ENCODE assay signal across 35 cellular contexts in the genomic region with DNA sequence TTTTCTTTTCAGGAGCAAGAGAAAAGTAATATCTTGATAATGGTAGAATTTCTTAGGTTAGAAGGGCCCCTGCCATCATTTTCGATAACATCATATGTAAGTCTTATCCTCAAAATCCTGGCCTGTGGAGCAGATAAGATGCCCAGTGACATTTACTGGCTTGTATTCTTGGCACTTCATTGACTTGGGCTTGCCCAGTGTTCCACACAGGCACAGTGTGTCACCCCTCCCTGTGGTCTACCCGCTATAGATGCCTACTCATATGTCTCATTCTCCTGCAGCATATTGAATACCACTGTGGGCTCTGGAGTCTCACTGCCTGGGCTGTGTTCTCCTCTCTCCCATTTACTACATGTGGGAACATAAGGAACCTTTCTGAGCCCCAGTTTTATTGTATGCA.
"Had no signal": no experiment of that assay in that cellular context is flagged by ENCODE, and none has a peak within 500 bp of the region (broad histone marks: within the 10 kb centered on the region; RNA-seq: fewer than 3 reads in every experiment).

No MANE protein-coding gene starts in this region.

- H3K4me3 Mint-ChIP-seq: activated CD4-positive, alpha-beta memory T cell treated with anti-CD3 and anti-CD28 coated beads, Interleukin-2, amount 10 ng/mL, durations not matched to agents 7 days and 5 days; activated CD4-positive, alpha-beta T cell treated with anti-CD3 and anti-CD28 coated beads for 36 hours; activated CD4-positive, alpha-beta T cell treated with anti-CD3 and anti-CD28 coated beads, Interleukin-2, amount 10 ng/mL, durations not matched to agents 7 days and 5 days; activated CD8-positive, alpha-beta memory T cell treated with anti-CD3 and anti-CD28 coated beads, Interleukin-2, amount 10 ng/mL, durations not matched to agents 7 days and 5 days; activated CD8-positive, alpha-beta T cell treated with anti-CD3 and anti-CD28 coated beads, Interleukin-2, amount 10 ng/mL, durations not matched to agents 7 days and 5 days; activated naive CD8-positive, alpha-beta T cell treated with anti-CD3 and anti-CD28 coated beads for 36 hours; activated T-cell treated with anti-CD3 and anti-CD28 coated beads, Interleukin-2, amount 50 U/mL, for 24 hours; T-helper 1 cell treated with Interleukin-12 subunit alpha and Interleukin-12 subunit beta and Interleukin-4 antibody, amounts not matched to agents 30 μg/mL and 1 μg/mL, for 36 hours; T-helper 2 cell treated with Interferon-gamma antibody and Interleukin-4, amounts not matched to agents 5 μg/mL and 100 μg/mL, for 36 hours; WTC11 had no signal

- H3K36me3 ChIP-seq: adrenal gland, brain microvascular endothelial cell, breast epithelium, WERI-Rb-1 had no signal

- H3K27me3 Mint-ChIP-seq: activated CD4-positive, alpha-beta memory T cell treated with anti-CD3 and anti-CD28 coated beads, Interleukin-2, amount 10 ng/mL, durations not matched to agents 7 days and 5 days; activated CD4-positive, alpha-beta T cell treated with anti-CD3 and anti-CD28 coated beads for 36 hours; activated CD4-positive, alpha-beta T cell treated with anti-CD3 and anti-CD28 coated beads, Interleukin-2, amount 10 ng/mL, durations not matched to agents 7 days and 5 days; activated CD8-positive, alpha-beta memory T cell treated with anti-CD3 and anti-CD28 coated beads, Interleukin-2, amount 10 ng/mL, durations not matched to agents 7 days and 5 days; activated naive CD8-positive, alpha-beta T cell treated with anti-CD3 and anti-CD28 coated beads for 36 hours; activated T-cell treated with anti-CD3 and anti-CD28 coated beads, Interleukin-2, amount 50 U/mL, for 24 hours had no signal

- H3K9me3 ChIP-seq: adrenal gland, body of pancreas, breast epithelium had no signal

- DNase-seq: activated CD4-positive, alpha-beta memory T cell treated with anti-CD3 and anti-CD28 coated beads, Interleukin-2, amount 10 ng/mL, durations not matched to agents 7 days and 5 days; activated CD4-positive, alpha-beta T cell treated with anti-CD3 and anti-CD28 coated beads for 1 hour; activated CD4-positive, alpha-beta T cell treated with anti-CD3 and anti-CD28 coated beads for 36 hours; activated CD4-positive, alpha-beta T cell treated with anti-CD3 and anti-CD28 coated beads for 48 hours; activated CD4-positive, alpha-beta T cell treated with anti-CD3 and anti-CD28 coated beads, Interleukin-2, amount 10 ng/mL, durations not matched to agents 7 days and 5 days; activated CD4-positive, alpha-beta T cell treated with anti-CD3 and anti-CD28 coated beads, Interleukin-2, amount 50 U/mL, for 48 hours; activated CD4-positive, CD25-positive, alpha-beta regulatory T cell; activated CD8-positive, alpha-beta memory T cell treated with anti-CD3 and anti-CD28 coated beads for 24 hours; activated CD8-positive, alpha-beta memory T cell treated with anti-CD3 and anti-CD28 coated beads, Interleukin-2, amount 10 ng/mL, durations not matched to agents 7 days and 5 days; activated CD8-positive, alpha-beta memory T cell treated with anti-CD3 and anti-CD28 coated beads, Interleukin-2, amount 50 U/mL, for 48 hours; activated CD8-positive, alpha-beta T cell treated with anti-CD3 and anti-CD28 coated beads, Interleukin-2, amount 10 ng/mL, durations not matched to agents 7 days and 5 days; activated effector memory CD4-positive, alpha-beta T cell treated with Interleukin-2 at 50 U/mL for 16 hours; activated gamma-delta T cell; activated naive CD4-positive, alpha-beta T cell treated with anti-CD3 and anti-CD28 coated beads, Interleukin-2, amount 50 U/mL, for 16 hours; activated naive CD4-positive, alpha-beta T cell treated with Interleukin-2 at 50 U/mL for 16 hours; activated naive CD8-positive, alpha-beta T cell treated with anti-CD3 and anti-CD28 coated beads for 36 hours; activated T-cell treated with anti-CD3 and anti-CD28 coated beads, Interleukin-2, amount 50 U/mL, for 24 hours; activated T-cell treated with anti-CD3 and anti-CD28 coated beads, Interleukin-2, amount 50 U/mL, for 48 hours; adrenal gland; amniotic stem cell; aorta; body of pancreas; brain microvascular endothelial cell; central memory CD4-positive, alpha-beta T cell; T-helper 1 cell; T-helper 2 cell; T-helper 9 cell; WERI-Rb-1 had no signal

- H3K36me3 Mint-ChIP-seq: activated CD8-positive, alpha-beta memory T cell treated with anti-CD3 and anti-CD28 coated beads, Interleukin-2, amount 10 ng/mL, durations not matched to agents 7 days and 5 days; activated naive CD4-positive, alpha-beta T cell treated with anti-CD3 and anti-CD28 coated beads, Interleukin-2, amount 50 U/mL, for 72 hours; activated naive CD8-positive, alpha-beta T cell treated with anti-CD3 and anti-CD28 coated beads for 36 hours; WTC11 had no signal

- H3K4me1 ChIP-seq: adrenal gland, body of pancreas, breast epithelium had no signal

- H3K4me3 ChIP-seq: adrenal gland, body of pancreas, breast epithelium had no signal

- H3K27ac Mint-ChIP-seq: activated CD4-positive, alpha-beta memory T cell treated with anti-CD3 and anti-CD28 coated beads, Interleukin-2, amount 10 ng/mL, durations not matched to agents 7 days and 5 days; activated CD4-positive, alpha-beta T cell treated with anti-CD3 and anti-CD28 coated beads for 36 hours; activated CD4-positive, alpha-beta T cell treated with anti-CD3 and anti-CD28 coated beads, Interleukin-2, amount 10 ng/mL, durations not matched to agents 7 days and 5 days; activated CD8-positive, alpha-beta memory T cell treated with anti-CD3 and anti-CD28 coated beads, Interleukin-2, amount 10 ng/mL, durations not matched to agents 7 days and 5 days; activated CD8-positive, alpha-beta T cell treated with anti-CD3 and anti-CD28 coated beads, Interleukin-2, amount 10 ng/mL, durations not matched to agents 7 days and 5 days; activated naive CD4-positive, alpha-beta T cell treated with anti-CD3 and anti-CD28 coated beads, Interleukin-2, amount 50 U/mL, for 72 hours; activated naive CD8-positive, alpha-beta T cell treated with anti-CD3 and anti-CD28 coated beads for 36 hours; activated T-cell treated with anti-CD3 and anti-CD28 coated beads, Interleukin-2, amount 50 U/mL, for 24 hours; activated T-helper 2 cell treated with anti-CD3 and anti-CD28 coated beads, Interferon-gamma antibody, Interleukin-2, Interleukin-4, amounts not matched to agents 10 μg/mL and 5 μg/mL and 100 μg/mL, durations not matched to agents 14 hours and 24 hours and 36 hours; T-helper 1 cell treated with Interleukin-12 subunit alpha and Interleukin-12 subunit beta and Interleukin-4 antibody, amounts not matched to agents 30 μg/mL and 1 μg/mL, for 36 hours; T-helper 2 cell treated with Interferon-gamma antibody and Interleukin-4, amounts not matched to agents 5 μg/mL and 100 μg/mL, for 36 hours; WTC11 had no signal

- H3K4me1 Mint-ChIP-seq: activated CD4-positive, alpha-beta memory T cell treated with anti-CD3 and anti-CD28 coated beads, Interleukin-2, amount 10 ng/mL, durations not matched to agents 7 days and 5 days; activated CD4-positive, alpha-beta T cell treated with anti-CD3 and anti-CD28 coated beads for 36 hours; activated CD4-positive, alpha-beta T cell treated with anti-CD3 and anti-CD28 coated beads, Interleukin-2, amount 10 ng/mL, durations not matched to agents 7 days and 5 days; activated CD8-positive, alpha-beta memory T cell treated with anti-CD3 and anti-CD28 coated beads, Interleukin-2, amount 10 ng/mL, durations not matched to agents 7 days and 5 days; activated naive CD8-positive, alpha-beta T cell treated with anti-CD3 and anti-CD28 coated beads for 36 hours; WTC11 had no signal

- H3K27me3 ChIP-seq: adrenal gland, body of pancreas, brain microvascular endothelial cell, breast epithelium had no signal

- ATAC-seq: activated CD4-positive, alpha-beta T cell treated with anti-CD3 and anti-CD28 coated beads for 36 hours; activated CD4-positive, CD25-positive, alpha-beta regulatory T cell treated with anti-CD3 and anti-CD28 coated beads, Interleukin-2, amount 50 U/mL, for 24 hours; activated CD8-positive, alpha-beta memory T cell treated with anti-CD3 and anti-CD28 coated beads, Interleukin-2, amount 10 ng/mL, durations not matched to agents 7 days and 5 days; activated CD8-positive, alpha-beta T cell treated with anti-CD3 and anti-CD28 coated beads, Interleukin-2, amount 10 ng/mL, durations not matched to agents 7 days and 5 days; activated naive CD4-positive, alpha-beta T cell treated with anti-CD3 and anti-CD28 coated beads, Interleukin-2, amount 50 U/mL, for 72 hours; body of pancreas; WTC11 had no signal

- H3K27ac ChIP-seq: adrenal gland, body of pancreas, brain microvascular endothelial cell, breast epithelium, WERI-Rb-1 had no signal

- H3K9me3 Mint-ChIP-seq: activated naive CD8-positive, alpha-beta T cell treated with anti-CD3 and anti-CD28 coated beads for 36 hours; activated T-helper 2 cell treated with anti-CD3 and anti-CD28 coated beads, Interferon-gamma antibody, Interleukin-2, Interleukin-4, amounts not matched to agents 10 μg/mL and 5 μg/mL and 100 μg/mL, durations not matched to agents 14 hours and 24 hours and 36 hours; T-helper 1 cell treated with Interleukin-12 subunit alpha and Interleukin-12 subunit beta and Interleukin-4 antibody, amounts not matched to agents 30 μg/mL and 1 μg/mL, for 36 hours had no signal
